In the genomic region with DNA sequence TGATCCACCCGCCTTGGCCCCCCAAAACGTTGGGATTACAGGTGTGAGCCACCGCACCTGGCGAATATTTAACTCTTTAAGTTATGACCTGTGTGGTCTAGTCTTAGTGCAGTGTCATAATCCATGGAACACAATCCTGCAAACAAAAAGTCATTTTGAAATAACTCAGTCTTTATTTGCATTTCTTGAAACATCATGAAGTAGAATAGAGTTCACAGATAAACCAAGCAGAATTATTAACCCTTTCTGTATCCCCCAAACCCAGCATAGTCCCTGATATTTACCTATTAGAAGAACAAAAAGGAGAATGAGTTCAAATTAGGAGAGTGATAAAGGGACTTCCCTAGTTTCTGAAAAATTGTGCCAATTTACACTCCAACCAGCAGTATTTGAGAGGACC, we compare ENCODE assay signal across 17 cellular contexts. TPM values are rescaled to one million over a fixed set of nuclear protein-coding genes. Genes with fewer than 3 reads are reported as not detected.
DNase-seq lines count a peak whose midpoint lies in the region; ATAC-seq, FAIRE-seq and TF ChIP-seq lines count a peak whose summit lies in the region.
"Had no signal": no experiment of that assay in that cellular context is flagged by ENCODE, and none has a peak within 500 bp of the region (broad histone marks: within the 10 kb centered on the region; RNA-seq: fewer than 3 reads in every experiment).

No MANE protein-coding gene starts in this region.

- no peak for DNase-seq in H54 (ENCODE audit: insufficient read length, low spot score)
- DNase-seq in NCI-H1105 (lab: John Stamatoyannopoulos, UW) = no peak
- DNase-seq in gastrocnemius medialis = no peak
- DNase-seq: 8988T; C1 segment of cervical spinal cord; Caco-2; CD4-positive, alpha-beta memory T cell; DMS153; DND-41 had no signal

- H3K27me3 Mint-ChIP-seq in brain = no peaks in the 10 kb centered on the region
- H3K27me3 Mint-ChIP-seq: CD4-positive, alpha-beta memory T cell had no signal

- H3K9me3 Mint-ChIP-seq in brain = peaks cover 4 to 8% (median 7%) of the 10 kb centered on the region in 5 experiments
- H3K9me3 Mint-ChIP-seq: CD4-positive, alpha-beta memory T cell had no signal

- no peak overlapping the region for H3K9ac ChIP-seq in liver (ENCODE audit: low read depth in 1 of 2, low read length in 2 of 2)

- no peaks in the 10 kb centered on the region for H3K9me3 ChIP-seq in liver (ENCODE audit: control insufficient read depth in 4 of 4, low read length in 3 of 4)
- H3K9me3 ChIP-seq in gastrocnemius medialis = no peaks in the 10 kb centered on the region
- H3K9me3 ChIP-seq: Caco-2 had no signal

- intact Hi-C loops in gastrocnemius medialis (cut with DNase I; ENCODE audit: low total_unique reads) = loop anchor here (10.0 kb wide), 1 partner anchor 81 kb away; no protein-coding TSS in a partner anchor

- WGBS in liver = 33% methylated on average over 4 of the region's 4 CpGs

- no peaks in the 10 kb centered on the region for H3K27me3 ChIP-seq in liver (ENCODE audit: control insufficient read depth in 4 of 4, insufficient read depth in 4 of 4, low read length in 3 of 4)
- no peaks in the 10 kb centered on the region for H3K27me3 ChIP-seq in gastrocnemius medialis

- ATAC-seq in gastrocnemius medialis = no peak
- no peak for ATAC-seq in activated CD4-positive, CD25-positive, alpha-beta regulatory T cell treated with anti-CD3 and anti-CD28 coated beads, Interleukin-2, amount 50 U/mL, for 24 hours
- ATAC-seq: GM23338 had no signal

- H3K36me3 ChIP-seq in liver (ENCODE audit: control insufficient read depth in 4 of 4, insufficient read depth in 3 of 4, low read depth in 1 of 4, low read length in 3 of 4) (no peaks in the 10 kb centered on the region), gastrocnemius medialis (no peaks in the 10 kb centered on the region)
- H3K36me3 ChIP-seq: HAP-1 had no signal

- TF ChIP-seq RAD21 in liver (IDR thresholded peaks at IDR 0.05) = peak in 1 of 2 donors; percentile 29

- peaks cover 3 to 43% (median 32%) of the 10 kb centered on the region in 4 donors for H3K4me1 ChIP-seq in liver (ENCODE audit: control insufficient read depth in 4 of 4, insufficient read depth in 4 of 4, low read length in 3 of 4)
- H3K4me1 ChIP-seq in gastrocnemius medialis = peaks cover 50 to 70% of the 10 kb centered on the region in 2 donors
- H3K4me1 ChIP-seq: HAP-1 had no signal

- peak overlapping the region in 3 of 5 experiments; percentile 7 to 50 (median 45) for H3K27ac Mint-ChIP-seq in brain
- H3K27ac Mint-ChIP-seq: GM23338 had no signal

- H3K4me1 Mint-ChIP-seq in brain = peaks cover 39% of the 10 kb centered on the region

- no peak overlapping the region for H3K4me3 Mint-ChIP-seq in brain
- H3K4me3 Mint-ChIP-seq: CD4-positive, alpha-beta memory T cell; GM23338 had no signal

- H3K4me3 ChIP-seq in liver (ENCODE audit: low read depth in 1 of 3, low read length in 3 of 3) = peak overlapping the region in 1 of 3 donors; percentile 5
- no peak overlapping the region for H3K4me3 ChIP-seq in gastrocnemius medialis
- H3K4me3 ChIP-seq: GM23338, HAP-1 had no signal

- FAIRE-seq in H54 (lab: Jason Lieb, UNC) = peak; percentile 48
- FAIRE-seq: G401.6, GM12892, GM19239 had no signal

- H3K36me3 Mint-ChIP-seq in brain = peaks cover 26% of the 10 kb centered on the region

- peak overlapping the region in 1 of 2 donors; percentile 46 for H3K27ac ChIP-seq in liver (ENCODE audit: low read depth in 1 of 2, low read length in 2 of 2)
- peak overlapping the region in 1 of 4 donors; percentile 26 for H3K27ac ChIP-seq in gastrocnemius medialis

- TF ChIP-seq CTCF in brain (conservative IDR thresholded peaks at IDR 0.05) (no peak), liver (IDR thresholded peaks at IDR 0.05; ENCODE audit: low read depth, low read length, missing input control) (no peak), gastrocnemius medialis (IDR thresholded peaks at IDR 0.05 in 4 of 5, conservative IDR thresholded peaks at IDR 0.05 in 1 of 5) (no peak)

- in situ Hi-C loops in gastrocnemius medialis (cut with MboI; ENCODE audit: low sequenced_read_pairs in 4 of 4) = no loop called here

- TF ChIP-seq POLR2A in H54 (IDR thresholded peaks at IDR 0.05; ENCODE audit: low read depth, low read length) = no peak
- TF ChIP-seq POLR2A in gastrocnemius medialis (IDR thresholded peaks at IDR 0.05) = no peak

TF ChIP-seq in liver, 16 proteins besides CTCF, POLR2A, EP300 and RAD21:
- peak; percentile 21 for TF ChIP-seq FOXA2 (IDR thresholded peaks at IDR 0.05)
- TF ChIP-seq NR2F2 (IDR thresholded peaks at IDR 0.05) = no peak
- peak; percentile 60 for TF ChIP-seq SP1 (IDR thresholded peaks at IDR 0.05)
- TF ChIP-seq RXRA (IDR thresholded peaks at IDR 0.05) = peak; percentile 69 to 84
- no peak for TF ChIP-seq TAF1 (conservative IDR thresholded peaks at IDR 0.05)
- no peak for TF ChIP-seq EGR1 (IDR thresholded peaks at IDR 0.05; ENCODE audit: low read depth in 2 of 2)
- peak; percentile 33 to 48 for TF ChIP-seq HNF4A (conservative IDR thresholded peaks at IDR 0.05)
- TF ChIP-seq, protein P1, sequence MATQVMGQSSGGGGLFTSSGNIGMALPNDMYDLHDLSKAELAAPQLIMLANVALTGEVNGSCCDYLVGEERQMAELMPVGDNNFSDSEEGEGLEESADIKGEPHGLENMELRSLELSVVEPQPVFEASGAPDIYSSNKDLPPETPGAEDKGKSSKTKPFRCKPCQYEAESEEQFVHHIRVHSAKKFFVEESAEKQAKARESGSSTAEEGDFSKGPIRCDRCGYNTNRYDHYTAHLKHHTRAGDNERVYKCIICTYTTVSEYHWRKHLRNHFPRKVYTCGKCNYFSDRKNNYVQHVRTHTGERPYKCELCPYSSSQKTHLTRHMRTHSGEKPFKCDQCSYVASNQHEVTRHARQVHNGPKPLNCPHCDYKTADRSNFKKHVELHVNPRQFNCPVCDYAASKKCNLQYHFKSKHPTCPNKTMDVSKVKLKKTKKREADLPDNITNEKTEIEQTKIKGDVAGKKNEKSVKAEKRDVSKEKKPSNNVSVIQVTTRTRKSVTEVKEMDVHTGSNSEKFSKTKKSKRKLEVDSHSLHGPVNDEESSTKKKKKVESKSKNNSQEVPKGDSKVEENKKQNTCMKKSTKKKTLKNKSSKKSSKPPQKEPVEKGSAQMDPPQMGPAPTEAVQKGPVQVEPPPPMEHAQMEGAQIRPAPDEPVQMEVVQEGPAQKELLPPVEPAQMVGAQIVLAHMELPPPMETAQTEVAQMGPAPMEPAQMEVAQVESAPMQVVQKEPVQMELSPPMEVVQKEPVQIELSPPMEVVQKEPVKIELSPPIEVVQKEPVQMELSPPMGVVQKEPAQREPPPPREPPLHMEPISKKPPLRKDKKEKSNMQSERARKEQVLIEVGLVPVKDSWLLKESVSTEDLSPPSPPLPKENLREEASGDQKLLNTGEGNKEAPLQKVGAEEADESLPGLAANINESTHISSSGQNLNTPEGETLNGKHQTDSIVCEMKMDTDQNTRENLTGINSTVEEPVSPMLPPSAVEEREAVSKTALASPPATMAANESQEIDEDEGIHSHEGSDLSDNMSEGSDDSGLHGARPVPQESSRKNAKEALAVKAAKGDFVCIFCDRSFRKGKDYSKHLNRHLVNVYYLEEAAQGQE (IDR thresholded peaks at IDR 0.05) = no peak
- TF ChIP-seq GABPA (IDR thresholded peaks at IDR 0.05 in 1 of 2, conservative IDR thresholded peaks at IDR 0.05 in 1 of 2) = no peak
- TF ChIP-seq, protein P2, sequence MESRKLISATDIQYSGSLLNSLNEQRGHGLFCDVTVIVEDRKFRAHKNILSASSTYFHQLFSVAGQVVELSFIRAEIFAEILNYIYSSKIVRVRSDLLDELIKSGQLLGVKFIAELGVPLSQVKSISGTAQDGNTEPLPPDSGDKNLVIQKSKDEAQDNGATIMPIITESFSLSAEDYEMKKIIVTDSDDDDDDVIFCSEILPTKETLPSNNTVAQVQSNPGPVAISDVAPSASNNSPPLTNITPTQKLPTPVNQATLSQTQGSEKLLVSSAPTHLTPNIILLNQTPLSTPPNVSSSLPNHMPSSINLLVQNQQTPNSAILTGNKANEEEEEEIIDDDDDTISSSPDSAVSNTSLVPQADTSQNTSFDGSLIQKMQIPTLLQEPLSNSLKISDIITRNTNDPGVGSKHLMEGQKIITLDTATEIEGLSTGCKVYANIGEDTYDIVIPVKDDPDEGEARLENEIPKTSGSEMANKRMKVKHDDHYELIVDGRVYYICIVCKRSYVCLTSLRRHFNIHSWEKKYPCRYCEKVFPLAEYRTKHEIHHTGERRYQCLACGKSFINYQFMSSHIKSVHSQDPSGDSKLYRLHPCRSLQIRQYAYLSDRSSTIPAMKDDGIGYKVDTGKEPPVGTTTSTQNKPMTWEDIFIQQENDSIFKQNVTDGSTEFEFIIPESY (IDR thresholded peaks at IDR 0.05) = no peak
- no peak for TF ChIP-seq ATF3 (IDR thresholded peaks at IDR 0.05)
- TF ChIP-seq HNF4G (IDR thresholded peaks at IDR 0.05) = no peak
- peak; percentile 49 for TF ChIP-seq YY1 (IDR thresholded peaks at IDR 0.05)
- TF ChIP-seq JUND (IDR thresholded peaks at IDR 0.05) = no peak
- no peak for TF ChIP-seq MAX (IDR thresholded peaks at IDR 0.05)
- no peak for TF ChIP-seq FOXA1 (IDR thresholded peaks at IDR 0.05)

RNA-seq across cellular contexts. Expression of gene ZYG11B, which starts 19.9 kb away (rescaled TPM):
- polyA plus RNA-seq in brain (ENCODE audit: insufficient read depth, low read depth, low replicate concordance) (12.7 TPM), liver (10 to 100 TPM in 1 of 2 donors, 1 to 10 TPM in 1; 6.1 to 12.2 TPM)
- total RNA-seq in liver (100 to 1,000 TPM in 1 of 2 donors, 10 to 100 TPM in 1; 18.9 to 111 TPM), gastrocnemius medialis (100 to 1,000 TPM; 136 to 248 (median 194) TPM)

RNA-seq across cellular contexts. Expression of gene COA7, which starts 48.0 kb away (rescaled TPM):
- polyA plus RNA-seq in brain (ENCODE audit: insufficient read depth, low read depth, low replicate concordance) (11.9 TPM), liver (10 to 100 TPM in 1 of 2 donors, 1 to 10 TPM in 1; 4.7 to 11.2 TPM)
- total RNA-seq in liver (10 to 100 TPM in 1 of 2 donors, 1 to 10 TPM in 1; 6.3 to 14.1 TPM), gastrocnemius medialis (10 to 100 TPM; 18.7 to 22.3 (median 20.1) TPM)
